Comparison of ENCODE assay signal across 1 cellular context in the genomic region with DNA sequence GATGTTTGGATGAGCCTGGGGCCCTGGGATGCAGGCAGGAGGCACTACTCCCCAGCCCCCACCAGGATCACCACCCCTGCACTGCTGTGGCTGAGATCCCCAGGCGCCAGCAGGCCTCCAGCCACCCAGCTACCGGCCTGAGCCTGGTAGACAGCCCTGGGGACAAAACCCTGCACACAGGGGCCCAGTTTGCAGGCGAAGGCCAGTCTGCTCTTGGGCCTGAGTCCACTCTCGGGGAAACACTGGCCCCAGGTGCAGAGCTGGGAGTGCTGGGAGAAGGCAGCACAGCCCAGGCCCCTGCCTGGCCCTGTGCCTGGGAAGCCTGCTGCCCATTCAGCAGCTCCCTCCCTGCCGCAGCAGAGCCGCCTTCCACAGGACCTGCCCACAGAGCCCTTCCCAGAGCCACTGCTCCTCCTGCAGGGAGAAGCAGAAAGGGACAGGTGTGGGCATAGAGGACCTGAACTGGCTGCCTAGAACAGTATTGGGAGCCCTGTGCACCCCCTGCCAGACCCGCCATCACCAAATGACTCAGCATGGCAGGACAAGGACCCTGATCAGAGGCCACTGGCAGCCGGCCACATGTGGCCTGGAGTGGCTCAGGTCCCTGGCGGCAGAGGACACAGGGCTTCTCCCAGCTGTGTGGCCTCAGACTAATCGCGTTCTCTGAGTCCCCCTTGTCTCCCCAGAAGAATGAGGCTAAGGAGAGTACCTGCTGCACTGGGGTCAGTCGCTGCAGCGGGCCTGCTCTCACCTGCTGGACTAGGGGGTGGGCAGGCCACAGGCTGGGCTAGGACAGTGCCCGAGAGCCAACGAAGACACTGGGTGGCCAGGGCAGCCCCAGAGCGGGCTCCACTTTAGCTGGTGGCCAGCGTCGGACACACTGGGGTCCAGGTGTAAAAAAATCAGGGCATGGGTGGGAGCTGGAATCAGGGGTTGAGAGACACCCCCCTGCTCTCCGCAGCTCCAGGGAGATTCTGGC.
TF ChIP-seq lines count a peak whose summit lies in the region.

No MANE protein-coding gene starts in this region.

TF ChIP-seq in HCT116, 20 proteins besides CTCF, POLR2A, EP300 and RAD21:
- TF ChIP-seq SP1 (IDR thresholded peaks at IDR 0.05; ENCODE audit: low read depth) (no peak), FOSL1 (IDR thresholded peaks at IDR 0.05; ENCODE audit: low read depth) (no peak), EGR1 (IDR thresholded peaks at IDR 0.05; ENCODE audit: low read depth) (no peak), SIN3A (IDR thresholded peaks at IDR 0.05; ENCODE audit: low read depth) (no peak), EZH2phosphoT487 (IDR thresholded peaks at IDR 0.05; ENCODE audit: borderline replicate concordance) (no peak)
